Comparison of ENCODE assay signal across 1 cellular context in the genomic region with DNA sequence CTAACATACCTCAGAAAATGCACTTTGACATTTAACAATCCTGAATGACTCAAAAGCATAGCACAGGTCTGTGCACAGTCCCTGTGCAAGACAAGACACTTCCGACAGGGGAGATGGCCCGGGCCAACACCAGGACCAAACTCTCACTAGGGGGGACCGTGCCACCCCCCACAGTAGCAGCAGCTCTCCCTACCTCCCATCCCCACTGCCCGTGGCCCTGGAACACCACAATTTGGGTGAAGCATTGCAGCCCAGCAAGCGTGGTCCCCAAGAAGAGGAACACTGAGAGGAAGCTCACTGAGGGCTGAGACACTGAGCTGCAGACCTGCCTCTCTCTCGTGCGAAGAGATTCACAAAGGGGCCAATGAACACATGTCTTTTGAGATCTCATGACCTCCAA.
TF ChIP-seq lines count a peak whose summit lies in the region.

No MANE protein-coding gene starts in this region.

TF ChIP-seq in H1, 55 proteins besides CTCF, POLR2A, EP300 and RAD21:
- TF ChIP-seq CBX5 (IDR thresholded peaks at IDR 0.05; ENCODE audit: low read depth, low read length) (no peak), JUN (IDR thresholded peaks at IDR 0.05; ENCODE audit: low read depth, low read length) (no peak), SIN3A (conservative IDR thresholded peaks at IDR 0.05 in 1 of 2, IDR thresholded peaks at IDR 0.05 in 1 of 2; ENCODE audit: low read depth in 1 of 2, low read length in 2 of 2) (no peak), SIX5 (IDR thresholded peaks at IDR 0.05; ENCODE audit: low read depth, low read length) (no peak), KDM4A (IDR thresholded peaks at IDR 0.05; ENCODE audit: low read depth, low read length, severe bottlenecking) (no peak), YY1 (IDR thresholded peaks at IDR 0.05; ENCODE audit: low read depth, low read length) (no peak), RXRA (IDR thresholded peaks at IDR 0.05; ENCODE audit: insufficient read depth, low read depth, low read length) (no peak), JUND (IDR thresholded peaks at IDR 0.05; ENCODE audit: low read length) (no peak), NRF1 (IDR thresholded peaks at IDR 0.05; ENCODE audit: low read depth, low read length) (no peak), CBX8 (IDR thresholded peaks at IDR 0.05; ENCODE audit: borderline replicate concordance, low read depth, low read length) (no peak), FOSL1 (IDR thresholded peaks at IDR 0.05; ENCODE audit: insufficient read depth, low read depth, low read length) (no peak), GTF2F1 (IDR thresholded peaks at IDR 0.05; ENCODE audit: borderline replicate concordance, low read depth, low read length) (no peak), KDM5A (IDR thresholded peaks at IDR 0.05; ENCODE audit: low read length) (no peak), CTBP2 (IDR thresholded peaks at IDR 0.05; ENCODE audit: borderline replicate concordance, insufficient read depth, insufficient read length, low read length) (no peak), HDAC6 (IDR thresholded peaks at IDR 0.05; ENCODE audit: low read depth, low read length) (no peak)
- TF ChIP-seq, protein P1, sequence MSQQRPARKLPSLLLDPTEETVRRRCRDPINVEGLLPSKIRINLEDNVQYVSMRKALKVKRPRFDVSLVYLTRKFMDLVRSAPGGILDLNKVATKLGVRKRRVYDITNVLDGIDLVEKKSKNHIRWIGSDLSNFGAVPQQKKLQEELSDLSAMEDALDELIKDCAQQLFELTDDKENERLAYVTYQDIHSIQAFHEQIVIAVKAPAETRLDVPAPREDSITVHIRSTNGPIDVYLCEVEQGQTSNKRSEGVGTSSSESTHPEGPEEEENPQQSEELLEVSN (IDR thresholded peaks at IDR 0.05), result no peak
- TF ChIP-seq, protein P2, sequence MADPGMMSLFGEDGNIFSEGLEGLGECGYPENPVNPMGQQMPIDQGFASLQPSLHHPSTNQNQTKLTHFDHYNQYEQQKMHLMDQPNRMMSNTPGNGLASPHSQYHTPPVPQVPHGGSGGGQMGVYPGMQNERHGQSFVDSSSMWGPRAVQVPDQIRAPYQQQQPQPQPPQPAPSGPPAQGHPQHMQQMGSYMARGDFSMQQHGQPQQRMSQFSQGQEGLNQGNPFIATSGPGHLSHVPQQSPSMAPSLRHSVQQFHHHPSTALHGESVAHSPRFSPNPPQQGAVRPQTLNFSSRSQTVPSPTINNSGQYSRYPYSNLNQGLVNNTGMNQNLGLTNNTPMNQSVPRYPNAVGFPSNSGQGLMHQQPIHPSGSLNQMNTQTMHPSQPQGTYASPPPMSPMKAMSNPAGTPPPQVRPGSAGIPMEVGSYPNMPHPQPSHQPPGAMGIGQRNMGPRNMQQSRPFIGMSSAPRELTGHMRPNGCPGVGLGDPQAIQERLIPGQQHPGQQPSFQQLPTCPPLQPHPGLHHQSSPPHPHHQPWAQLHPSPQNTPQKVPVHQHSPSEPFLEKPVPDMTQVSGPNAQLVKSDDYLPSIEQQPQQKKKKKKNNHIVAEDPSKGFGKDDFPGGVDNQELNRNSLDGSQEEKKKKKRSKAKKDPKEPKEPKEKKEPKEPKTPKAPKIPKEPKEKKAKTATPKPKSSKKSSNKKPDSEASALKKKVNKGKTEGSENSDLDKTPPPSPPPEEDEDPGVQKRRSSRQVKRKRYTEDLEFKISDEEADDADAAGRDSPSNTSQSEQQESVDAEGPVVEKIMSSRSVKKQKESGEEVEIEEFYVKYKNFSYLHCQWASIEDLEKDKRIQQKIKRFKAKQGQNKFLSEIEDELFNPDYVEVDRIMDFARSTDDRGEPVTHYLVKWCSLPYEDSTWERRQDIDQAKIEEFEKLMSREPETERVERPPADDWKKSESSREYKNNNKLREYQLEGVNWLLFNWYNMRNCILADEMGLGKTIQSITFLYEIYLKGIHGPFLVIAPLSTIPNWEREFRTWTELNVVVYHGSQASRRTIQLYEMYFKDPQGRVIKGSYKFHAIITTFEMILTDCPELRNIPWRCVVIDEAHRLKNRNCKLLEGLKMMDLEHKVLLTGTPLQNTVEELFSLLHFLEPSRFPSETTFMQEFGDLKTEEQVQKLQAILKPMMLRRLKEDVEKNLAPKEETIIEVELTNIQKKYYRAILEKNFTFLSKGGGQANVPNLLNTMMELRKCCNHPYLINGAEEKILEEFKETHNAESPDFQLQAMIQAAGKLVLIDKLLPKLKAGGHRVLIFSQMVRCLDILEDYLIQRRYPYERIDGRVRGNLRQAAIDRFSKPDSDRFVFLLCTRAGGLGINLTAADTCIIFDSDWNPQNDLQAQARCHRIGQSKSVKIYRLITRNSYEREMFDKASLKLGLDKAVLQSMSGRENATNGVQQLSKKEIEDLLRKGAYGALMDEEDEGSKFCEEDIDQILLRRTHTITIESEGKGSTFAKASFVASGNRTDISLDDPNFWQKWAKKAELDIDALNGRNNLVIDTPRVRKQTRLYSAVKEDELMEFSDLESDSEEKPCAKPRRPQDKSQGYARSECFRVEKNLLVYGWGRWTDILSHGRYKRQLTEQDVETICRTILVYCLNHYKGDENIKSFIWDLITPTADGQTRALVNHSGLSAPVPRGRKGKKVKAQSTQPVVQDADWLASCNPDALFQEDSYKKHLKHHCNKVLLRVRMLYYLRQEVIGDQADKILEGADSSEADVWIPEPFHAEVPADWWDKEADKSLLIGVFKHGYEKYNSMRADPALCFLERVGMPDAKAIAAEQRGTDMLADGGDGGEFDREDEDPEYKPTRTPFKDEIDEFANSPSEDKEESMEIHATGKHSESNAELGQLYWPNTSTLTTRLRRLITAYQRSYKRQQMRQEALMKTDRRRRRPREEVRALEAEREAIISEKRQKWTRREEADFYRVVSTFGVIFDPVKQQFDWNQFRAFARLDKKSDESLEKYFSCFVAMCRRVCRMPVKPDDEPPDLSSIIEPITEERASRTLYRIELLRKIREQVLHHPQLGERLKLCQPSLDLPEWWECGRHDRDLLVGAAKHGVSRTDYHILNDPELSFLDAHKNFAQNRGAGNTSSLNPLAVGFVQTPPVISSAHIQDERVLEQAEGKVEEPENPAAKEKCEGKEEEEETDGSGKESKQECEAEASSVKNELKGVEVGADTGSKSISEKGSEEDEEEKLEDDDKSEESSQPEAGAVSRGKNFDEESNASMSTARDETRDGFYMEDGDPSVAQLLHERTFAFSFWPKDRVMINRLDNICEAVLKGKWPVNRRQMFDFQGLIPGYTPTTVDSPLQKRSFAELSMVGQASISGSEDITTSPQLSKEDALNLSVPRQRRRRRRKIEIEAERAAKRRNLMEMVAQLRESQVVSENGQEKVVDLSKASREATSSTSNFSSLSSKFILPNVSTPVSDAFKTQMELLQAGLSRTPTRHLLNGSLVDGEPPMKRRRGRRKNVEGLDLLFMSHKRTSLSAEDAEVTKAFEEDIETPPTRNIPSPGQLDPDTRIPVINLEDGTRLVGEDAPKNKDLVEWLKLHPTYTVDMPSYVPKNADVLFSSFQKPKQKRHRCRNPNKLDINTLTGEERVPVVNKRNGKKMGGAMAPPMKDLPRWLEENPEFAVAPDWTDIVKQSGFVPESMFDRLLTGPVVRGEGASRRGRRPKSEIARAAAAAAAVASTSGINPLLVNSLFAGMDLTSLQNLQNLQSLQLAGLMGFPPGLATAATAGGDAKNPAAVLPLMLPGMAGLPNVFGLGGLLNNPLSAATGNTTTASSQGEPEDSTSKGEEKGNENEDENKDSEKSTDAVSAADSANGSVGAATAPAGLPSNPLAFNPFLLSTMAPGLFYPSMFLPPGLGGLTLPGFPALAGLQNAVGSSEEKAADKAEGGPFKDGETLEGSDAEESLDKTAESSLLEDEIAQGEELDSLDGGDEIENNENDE (IDR thresholded peaks at IDR 0.05; ENCODE audit: insufficient replicate concordance, low read length), result no peak
